ENCODE assay signal across 8 cellular contexts in genomic region chr3:185959609-185960517, GRCh38. TPM values are rescaled to one million over a fixed set of nuclear protein-coding genes. Genes with fewer than 3 reads are reported as not detected.
A peak's percentile ranks its signal among the peaks of the same experiment; 100 is the strongest.
DNase-seq lines count a peak whose midpoint lies in the region; TF ChIP-seq lines count a peak whose summit lies in the region.

No MANE protein-coding gene starts in this region.

- TF ChIP-seq CTCF in fibroblast of villous mesenchyme (IDR thresholded peaks at IDR 0.05; ENCODE audit: insufficient read depth, low read depth, low read length), result no peak
- TF ChIP-seq CTCF in H9 (conservative IDR thresholded peaks at IDR 0.05), result no peak

- H2AFZ ChIP-seq in H9 (ENCODE audit: low read length), result no peak overlapping the region

- H3K23me2 ChIP-seq in H9 (ENCODE audit: insufficient read length, low read depth, low read length, poor library complexity, severe bottlenecking), result no peaks in the 10 kb centered on the region

- H3T11ph ChIP-seq in H9 (ENCODE audit: low read length), result no peak overlapping the region

- no peak overlapping the region for H3K4me2 ChIP-seq in H9 (ENCODE audit: insufficient read depth, insufficient read length, low read length)

- H3K14ac ChIP-seq in H9 (ENCODE audit: insufficient read depth, low read length), result no peak overlapping the region

- no peaks in the 10 kb centered on the region for H4K20me1 ChIP-seq in H9 (ENCODE audit: control insufficient read depth, insufficient read depth, insufficient read length)

- H4K91ac ChIP-seq in H9 (ENCODE audit: insufficient read length, low read depth, low read length), result no peak overlapping the region

- no peaks in the 10 kb centered on the region; the same call in 1 of the 2 replicates for H3K4me1 ChIP-seq in H9 (ENCODE audit: insufficient read depth, low read length)

- H2BK120ac ChIP-seq in H9 (ENCODE audit: low read depth, low read length, poor library complexity, severe bottlenecking), result no peak overlapping the region

- no peak overlapping the region for H3K27ac Mint-ChIP-seq in activated CD4-positive, alpha-beta T cell treated with anti-CD3 and anti-CD28 coated beads, Interleukin-2, amount 10 ng/mL, durations not matched to agents 24 days and 14 days
- no peak overlapping the region for H3K27ac Mint-ChIP-seq in H9

- H3K4me1 Mint-ChIP-seq in activated CD4-positive, alpha-beta T cell treated with anti-CD3 and anti-CD28 coated beads, Interleukin-2, amount 10 ng/mL, durations not matched to agents 24 days and 14 days, result no peaks in the 10 kb centered on the region
- no peaks in the 10 kb centered on the region; a peak in 1 of 4 replicates for H3K4me1 Mint-ChIP-seq in H9

- H3K79me1 ChIP-seq in H9 (ENCODE audit: insufficient read depth, low read depth, low read length, poor library complexity, severe bottlenecking), result no peaks in the 10 kb centered on the region

- H3K36me3 Mint-ChIP-seq in activated CD4-positive, alpha-beta T cell treated with anti-CD3 and anti-CD28 coated beads, Interleukin-2, amount 10 ng/mL, durations not matched to agents 24 days and 14 days (ENCODE audit: low read depth), result no peaks in the 10 kb centered on the region
- no peaks in the 10 kb centered on the region for H3K36me3 Mint-ChIP-seq in H9 (ENCODE audit: insufficient read depth in 1 of 3, low read depth in 3 of 3)

- intact Hi-C loops in activated CD4-positive, alpha-beta T cell treated with anti-CD3 and anti-CD28 coated beads, Interleukin-2, amount 10 ng/mL, durations not matched to agents 24 days and 14 days (cut with micrococcal nuclease), result no loop called here

- no peak overlapping the region for H2BK12ac ChIP-seq in H9 (ENCODE audit: insufficient read length, low read depth, low read length)

- no peak overlapping the region for H3K27ac ChIP-seq in H9 (ENCODE audit: insufficient read length, low read depth, low read length)

- H3K4me3 Mint-ChIP-seq in activated CD4-positive, alpha-beta T cell treated with anti-CD3 and anti-CD28 coated beads, Interleukin-2, amount 10 ng/mL, durations not matched to agents 24 days and 14 days, result peak overlapping the region; percentile 10
- H3K4me3 Mint-ChIP-seq in H9, result no peak overlapping the region

- no peak overlapping the region for H3K18ac ChIP-seq in H9 (ENCODE audit: insufficient read length, low read depth, low read length)

- in situ Hi-C loops in SK-MEL-5 (cut with HindIII; ENCODE audit: low pct_unique_long_range_greater_than_20kb, low sequenced_read_pairs), result no loop called here

- H3K27me3 Mint-ChIP-seq in activated CD4-positive, alpha-beta T cell treated with anti-CD3 and anti-CD28 coated beads, Interleukin-2, amount 10 ng/mL, durations not matched to agents 24 days and 14 days, result peaks cover 8% of the 10 kb centered on the region
- H3K27me3 Mint-ChIP-seq in H9 (ENCODE audit: low read depth), result peaks cover 6% of the 10 kb centered on the region; the same call in 1 of the 2 replicates

- no peak overlapping the region for H3K4me3 ChIP-seq in fibroblast of villous mesenchyme (ENCODE audit: low read depth, low read length)

- H3K27me3 ChIP-seq in H9 (ENCODE audit: insufficient read depth, low read length), result no peaks in the 10 kb centered on the region

- H3K4ac ChIP-seq in H9 (ENCODE audit: low read depth, low read length), result no peak overlapping the region

- no peak overlapping the region for H4K8ac ChIP-seq in H9 (replicated peaks; ENCODE audit: insufficient read length, low read depth, low read length)

- no peak overlapping the region for H3K23ac ChIP-seq in H9 (ENCODE audit: insufficient read length, low read depth, low read length)

- peaks cover 6% of the 10 kb centered on the region for H3K9me3 Mint-ChIP-seq in activated CD4-positive, alpha-beta T cell treated with anti-CD3 and anti-CD28 coated beads, Interleukin-2, amount 10 ng/mL, durations not matched to agents 24 days and 14 days
- no peaks in the 10 kb centered on the region for H3K9me3 Mint-ChIP-seq in H9

- no peak for DNase-seq in activated CD4-positive, alpha-beta T cell treated with anti-CD3 and anti-CD28 coated beads, Interleukin-2, amount 10 ng/mL, durations not matched to agents 24 days and 14 days
- DNase-seq in activated CD4-positive, alpha-beta T cell treated with anti-CD3 and anti-CD28 coated beads, Interleukin-2, amount 50 U/mL, for 4 hours, result no peak
- DNase-seq in SK-MEL-5 (ENCODE audit: low read depth, low spot score), result peak; percentile 92
- peak; percentile 80 for DNase-seq in fibroblast of villous mesenchyme (ENCODE audit: low read depth)
- peak; percentile 76 for DNase-seq in stromal cell of bone marrow (ENCODE audit: low read depth)
- DNase-seq in ecto neural progenitor cell (ENCODE audit: low spot score), result no peak
- DNase-seq in superior temporal gyrus (ENCODE audit: extremely low spot score), result no peak
- no peak for DNase-seq in H9

- H2BK5ac ChIP-seq in H9 (ENCODE audit: insufficient read length, low read length), result no peak overlapping the region

- H2BK15ac ChIP-seq in H9 (ENCODE audit: low read depth, low read length), result no peak overlapping the region

- no peaks in the 10 kb centered on the region for H3K79me2 ChIP-seq in H9 (ENCODE audit: insufficient read depth, low read length)

- no peaks in the 10 kb centered on the region for H3K9me3 ChIP-seq in H9 (ENCODE audit: control insufficient read depth, low read depth, low read length)

- no peak overlapping the region for H4K5ac ChIP-seq in H9 (ENCODE audit: insufficient read length, low read depth, low read length)

- no peak overlapping the region for H2AK5ac ChIP-seq in H9 (ENCODE audit: insufficient read length, low read length)

- no CpG with 5 or more reads among the region's 5 CpGs for WGBS in H9 (ENCODE audit: extremely low coverage, insufficient read length, low lambda C conversion rate)

- H3K9ac ChIP-seq in H9 (ENCODE audit: extremely low read depth, insufficient read length, low read length), result no peak overlapping the region

- no peak overlapping the region for H2BK20ac ChIP-seq in H9 (ENCODE audit: low read depth, low read length, poor library complexity, severe bottlenecking)

- no peak overlapping the region for H3K56ac ChIP-seq in H9 (ENCODE audit: insufficient read length, low read depth, low read length)

RNA-seq across cellular contexts. Expression of gene TRA2B, which starts 22.0 kb away (rescaled TPM):
- total RNA-seq in activated CD4-positive, alpha-beta T cell treated with anti-CD3 and anti-CD28 coated beads, Interleukin-2, amount 10 ng/mL, durations not matched to agents 24 days and 14 days, result 311 and 314 TPM in 2 replicates
- 221 and 235 TPM in 2 replicates for total RNA-seq in SK-MEL-5 (2014; rRNA removed; shearing (Covaris generic))
- polyA plus RNA-seq in SK-MEL-5 (2015; cell fraction: cytosol; rRNA removed), result 180 and 191 TPM in 2 replicates
- 909 and 970 TPM in 2 replicates for polyA plus RNA-seq in SK-MEL-5 (2015; cell fraction: nucleus; rRNA removed)
- total RNA-seq in fibroblast of villous mesenchyme (150 and 182 TPM in 2 replicates), H9 (2021) (344 and 349 TPM in 2 replicates)

Comparison
In these comparisons a context has a peak if more than half of its experiments do, and no peak if none do; other contexts are left out.
1. DNase-seq: peak in SK-MEL-5 (single experiment), fibroblast of villous mesenchyme (single experiment) and stromal cell of bone marrow (single experiment); none in activated CD4-positive, alpha-beta T cell treated with anti-CD3 and anti-CD28 coated beads, Interleukin-2, amount 10 ng/mL, durations not matched to agents 24 days and 14 days (single experiment), activated CD4-positive, alpha-beta T cell treated with anti-CD3 and anti-CD28 coated beads, Interleukin-2, amount 50 U/mL, for 4 hours (0 of 2), ecto neural progenitor cell (single experiment), superior temporal gyrus (single experiment) and H9 (single experiment).